ENCODE assay signal across 9 cellular contexts in the genomic region with DNA sequence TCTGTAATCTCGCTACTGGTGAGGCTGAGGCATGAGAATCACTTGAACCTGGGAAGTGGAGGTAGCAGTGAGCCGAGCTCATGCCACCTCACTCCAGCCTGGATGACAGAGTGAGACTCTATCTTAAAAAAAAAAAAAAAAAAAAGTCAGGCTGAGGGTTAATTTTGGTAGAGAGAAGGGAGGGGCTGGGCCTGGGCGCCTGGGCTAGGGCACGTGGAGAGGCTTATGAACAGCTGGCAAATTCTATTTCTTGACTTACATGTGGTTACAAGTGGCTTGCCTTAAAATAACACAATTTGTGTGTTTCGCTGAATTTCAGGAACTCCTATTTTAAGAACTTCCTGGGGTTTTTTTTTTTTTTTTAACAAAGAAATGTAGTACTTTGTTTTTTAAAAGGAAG. TPM values are rescaled to one million over a fixed set of nuclear protein-coding genes. Genes with fewer than 3 reads are reported as not detected.
DNase-seq lines count a peak whose midpoint lies in the region; ATAC-seq, FAIRE-seq and TF ChIP-seq lines count a peak whose summit lies in the region.
"Had no signal": no experiment of that assay in that cellular context is flagged by ENCODE, and none has a peak within 500 bp of the region (broad histone marks: within the 10 kb centered on the region; RNA-seq: fewer than 3 reads in every experiment).

No MANE protein-coding gene starts in this region.

- DNase-seq in GM13976 (ENCODE audit: low spot score) (peak; percentile 48), substantia nigra (lab: John Stamatoyannopoulos, UW) (no peak), NCI-H2107 treated with DMSO at 0.1 percent for 48 hours (lab: John Stamatoyannopoulos, UW; ENCODE audit: unreplicated experiment) (no peak), RCC 7860 (ENCODE audit: low spot score) (no peak)
- peak; percentile 16 for DNase-seq in activated CD4-positive, alpha-beta T cell treated with anti-CD3 and anti-CD28 coated beads, Interleukin-2, amount 50 U/mL, for 1 hour
- peak in 7 of 10 donors; percentile 24 to 48 (median 32) for DNase-seq in naive thymus-derived CD8-positive, alpha-beta T cell

- no peak overlapping the region for H3K27ac ChIP-seq in substantia nigra (ENCODE audit: low read depth, low read length, poor library complexity, severe bottlenecking)

- FAIRE-seq in RCC 7860 (lab: Jason Lieb, UNC), result no peak
- FAIRE-seq: bronchial epithelial cell had no signal

- ATAC-seq in HG03378 (IDR thresholded peaks at IDR 0.05; ENCODE audit: unreplicated experiment) (peak; percentile 47), GM19397 (IDR thresholded peaks at IDR 0.05; ENCODE audit: unreplicated experiment) (no peak)
- peak; percentile 56 to 73 for ATAC-seq in naive thymus-derived CD8-positive, alpha-beta T cell

- peak overlapping the region; percentile 75 to 95 (median 89) for H3K27ac Mint-ChIP-seq in naive thymus-derived CD8-positive, alpha-beta T cell

- H3K9me3 Mint-ChIP-seq in naive thymus-derived CD8-positive, alpha-beta T cell, result no peaks in the 10 kb centered on the region

- H3K4me1 Mint-ChIP-seq in naive thymus-derived CD8-positive, alpha-beta T cell, result peaks cover 16 to 68% (median 46%) of the 10 kb centered on the region in 4 donors

- H3K4me3 Mint-ChIP-seq in naive thymus-derived CD8-positive, alpha-beta T cell, result peak overlapping the region; percentile 57 to 86 (median 72)

- no peaks in the 10 kb centered on the region for H3K27me3 Mint-ChIP-seq in naive thymus-derived CD8-positive, alpha-beta T cell

- no peaks in the 10 kb centered on the region for H3K36me3 Mint-ChIP-seq in naive thymus-derived CD8-positive, alpha-beta T cell

- TF ChIP-seq CTCF in GM13976 (IDR thresholded peaks at IDR 0.05; ENCODE audit: borderline replicate concordance, control extremely low read depth, extremely low read depth, insufficient read depth, missing control alignments), result no peak

- in situ Hi-C loops in GM13976 (cut with MboI; ENCODE audit: low sequenced_read_pairs, unreplicated experiment), result no loop called here

- POLR2A ChIA-PET in naive thymus-derived CD8-positive, alpha-beta T cell (lab: Charles Lee), result interaction anchor here (0.6 to 0.9 kb wide), 11 partner anchors 48 to 1815 kb away, joined by 3 to 4 read pairs (median 3); a partner anchor contains a TSS

RNA-seq across cellular contexts. Expression of a gene that starts 47.6 kb away (rescaled TPM):
- total RNA-seq in naive thymus-derived CD8-positive, alpha-beta T cell, result 10 to 100 TPM; 35.4 to 35.6 TPM
- under 1 TPM; 0.15 to 0.58 (median 0.35) TPM for polyA plus RNA-seq in naive thymus-derived CD8-positive, alpha-beta T cell

RNA-seq across cellular contexts. Expression of a gene that starts 52.9 kb away (rescaled TPM):
- total RNA-seq in naive thymus-derived CD8-positive, alpha-beta T cell, result 10 to 100 TPM; 33.7 to 35.1 TPM
- polyA plus RNA-seq in naive thymus-derived CD8-positive, alpha-beta T cell, result 10 to 100 TPM; 22.8 to 28.3 (median 26.9) TPM

Comparison
In these comparisons a context has a peak if more than half of its experiments do, and no peak if none do; other contexts are left out.
1. DNase-seq: peak in GM13976 (single experiment), activated CD4-positive, alpha-beta T cell treated with anti-CD3 and anti-CD28 coated beads, Interleukin-2, amount 50 U/mL, for 1 hour (single experiment) and naive thymus-derived CD8-positive, alpha-beta T cell (7 of 10); none in substantia nigra (0 of 49), NCI-H2107 treated with DMSO at 0.1 percent for 48 hours (single experiment) and RCC 7860 (single experiment).